In genomic region chr2:240068193-240068592, GRCh38 we compare ENCODE assay signal across 44 cellular contexts. TPM values are rescaled to one million over a fixed set of nuclear protein-coding genes. Genes with fewer than 3 reads are reported as not detected.
"Had no signal": no experiment of that assay in that cellular context is flagged by ENCODE, and none has a peak within 500 bp of the region (broad histone marks: within the 10 kb centered on the region; RNA-seq: fewer than 3 reads in every experiment).

No MANE protein-coding gene starts in this region.

- H3K27me3 ChIP-seq: adrenal gland, ascending aorta, body of pancreas, brain microvascular endothelial cell, breast epithelium, cardiac muscle cell had no signal

- H3K4me1 Mint-ChIP-seq: activated naive CD4-positive, alpha-beta T cell treated with anti-CD3 and anti-CD28 coated beads, Interleukin-2, amount 10 ng/mL, durations not matched to agents 7 days and 5 days; activated naive CD4-positive, alpha-beta T cell treated with anti-CD3 and anti-CD28 coated beads, Interleukin-2, amount 50 U/mL, for 24 hours; activated naive CD8-positive, alpha-beta T cell treated with anti-CD3 and anti-CD28 coated beads for 36 hours; activated naive CD8-positive, alpha-beta T cell treated with anti-CD3 and anti-CD28 coated beads, Interleukin-2, amount 10 ng/mL, durations not matched to agents 7 days and 5 days; activated naive CD8-positive, alpha-beta T cell treated with anti-CD3 and anti-CD28 coated beads, Interleukin-2, amount 50 U/mL, for 24 hours; activated T-helper 17 cell treated with anti-CD3 and anti-CD28 coated beads, Interleukin-2, amount 50 U/mL, for 72 hours; brain; central memory CD8-positive, alpha-beta T cell had no signal

- H3K4me3 ChIP-seq: adrenal gland, ascending aorta, body of pancreas, breast epithelium, cardiac muscle cell had no signal

- H3K27ac Mint-ChIP-seq: activated naive CD4-positive, alpha-beta T cell treated with anti-CD3 and anti-CD28 coated beads for 36 hours; activated naive CD4-positive, alpha-beta T cell treated with anti-CD3 and anti-CD28 coated beads, Interleukin-2, amount 10 ng/mL, durations not matched to agents 7 days and 5 days; activated naive CD4-positive, alpha-beta T cell treated with anti-CD3 and anti-CD28 coated beads, Interleukin-2, amount 50 U/mL, for 24 hours; activated naive CD4-positive, alpha-beta T cell treated with anti-CD3 and anti-CD28 coated beads, Interleukin-2, amount 50 U/mL, for 72 hours; activated naive CD8-positive, alpha-beta T cell; activated naive CD8-positive, alpha-beta T cell treated with anti-CD3 and anti-CD28 coated beads for 36 hours; activated naive CD8-positive, alpha-beta T cell treated with anti-CD3 and anti-CD28 coated beads, Interleukin-2, amount 10 ng/mL, durations not matched to agents 7 days and 5 days; activated naive CD8-positive, alpha-beta T cell treated with anti-CD3 and anti-CD28 coated beads, Interleukin-2, amount 50 U/mL, for 24 hours; activated T-cell treated with anti-CD3 and anti-CD28 coated beads, Interleukin-2, amount 50 U/mL, for 24 hours; activated T-cell treated with anti-CD3 and anti-CD28 coated beads, Interleukin-2, amount 50 U/mL, for 72 hours; activated T-helper 1 cell treated with anti-CD3 and anti-CD28 coated beads, Interleukin-12 subunit alpha, Interleukin-12 subunit beta, Interleukin-2, Interleukin-4 antibody, amounts not matched to agents 30 ng/mL and 10 ng/mL and 1 ng/mL, durations not matched to agents 14 hours and 24 hours and 36 hours; activated T-helper 17 cell treated with anti-CD3 and anti-CD28 coated beads, Interleukin-2, amount 50 U/mL, for 72 hours; activated T-helper 2 cell treated with anti-CD3 and anti-CD28 coated beads, Interferon-gamma antibody, Interleukin-2, Interleukin-4, amounts not matched to agents 10 μg/mL and 5 μg/mL and 100 μg/mL, durations not matched to agents 14 hours and 24 hours and 36 hours; brain had no signal

- H3K4me3 Mint-ChIP-seq: activated naive CD4-positive, alpha-beta T cell treated with anti-CD3 and anti-CD28 coated beads for 36 hours; activated naive CD4-positive, alpha-beta T cell treated with anti-CD3 and anti-CD28 coated beads, Interleukin-2, amount 10 ng/mL, durations not matched to agents 7 days and 5 days; activated naive CD4-positive, alpha-beta T cell treated with anti-CD3 and anti-CD28 coated beads, Interleukin-2, amount 50 U/mL, for 24 hours; activated naive CD8-positive, alpha-beta T cell; activated naive CD8-positive, alpha-beta T cell treated with anti-CD3 and anti-CD28 coated beads for 36 hours; activated naive CD8-positive, alpha-beta T cell treated with anti-CD3 and anti-CD28 coated beads, Interleukin-2, amount 10 ng/mL, durations not matched to agents 7 days and 5 days; activated naive CD8-positive, alpha-beta T cell treated with anti-CD3 and anti-CD28 coated beads, Interleukin-2, amount 50 U/mL, for 24 hours; activated T-cell treated with anti-CD3 and anti-CD28 coated beads, Interleukin-2, amount 50 U/mL, for 24 hours; activated T-cell treated with anti-CD3 and anti-CD28 coated beads, Interleukin-2, amount 50 U/mL, for 4 hours; activated T-cell treated with anti-CD3 and anti-CD28 coated beads, Interleukin-2, amount 50 U/mL, for 72 hours; activated T-helper 1 cell treated with anti-CD3 and anti-CD28 coated beads, Interleukin-12 subunit alpha, Interleukin-12 subunit beta, Interleukin-2, Interleukin-4 antibody, amounts not matched to agents 30 ng/mL and 10 ng/mL and 1 ng/mL, durations not matched to agents 14 hours and 24 hours and 36 hours; activated T-helper 17 cell treated with anti-CD3 and anti-CD28 coated beads, Interleukin-2, amount 50 U/mL, for 72 hours; brain; central memory CD8-positive, alpha-beta T cell had no signal

- H3K4me1 ChIP-seq: adrenal gland, ascending aorta, body of pancreas, breast epithelium had no signal

- H3K9me3 Mint-ChIP-seq: activated naive CD4-positive, alpha-beta T cell treated with anti-CD3 and anti-CD28 coated beads, Interleukin-2, amount 10 ng/mL, durations not matched to agents 7 days and 5 days; activated naive CD4-positive, alpha-beta T cell treated with anti-CD3 and anti-CD28 coated beads, Interleukin-2, amount 50 U/mL, for 24 hours; activated naive CD8-positive, alpha-beta T cell treated with anti-CD3 and anti-CD28 coated beads, Interleukin-2, amount 10 ng/mL, durations not matched to agents 7 days and 5 days; activated T-cell treated with anti-CD3 and anti-CD28 coated beads, Interleukin-2, amount 50 U/mL, for 24 hours; activated T-cell treated with anti-CD3 and anti-CD28 coated beads, Interleukin-2, amount 50 U/mL, for 72 hours; activated T-helper 1 cell treated with anti-CD3 and anti-CD28 coated beads, Interleukin-12 subunit alpha, Interleukin-12 subunit beta, Interleukin-2, Interleukin-4 antibody, amounts not matched to agents 30 ng/mL and 10 ng/mL and 1 ng/mL, durations not matched to agents 14 hours and 24 hours and 36 hours; activated T-helper 17 cell treated with anti-CD3 and anti-CD28 coated beads, Interleukin-2, amount 50 U/mL, for 72 hours; activated T-helper 2 cell treated with anti-CD3 and anti-CD28 coated beads, Interferon-gamma antibody, Interleukin-2, Interleukin-4, amounts not matched to agents 10 μg/mL and 5 μg/mL and 100 μg/mL, durations not matched to agents 14 hours and 24 hours and 36 hours; central memory CD8-positive, alpha-beta T cell had no signal

- H3K9me3 ChIP-seq: adrenal gland, ascending aorta, body of pancreas had no signal

- H3K36me3 Mint-ChIP-seq: activated naive CD4-positive, alpha-beta T cell treated with anti-CD3 and anti-CD28 coated beads, Interleukin-2, amount 10 ng/mL, durations not matched to agents 7 days and 5 days; activated naive CD4-positive, alpha-beta T cell treated with anti-CD3 and anti-CD28 coated beads, Interleukin-2, amount 50 U/mL, for 24 hours; activated naive CD4-positive, alpha-beta T cell treated with anti-CD3 and anti-CD28 coated beads, Interleukin-2, amount 50 U/mL, for 72 hours; activated naive CD8-positive, alpha-beta T cell; activated naive CD8-positive, alpha-beta T cell treated with anti-CD3 and anti-CD28 coated beads for 36 hours; activated naive CD8-positive, alpha-beta T cell treated with anti-CD3 and anti-CD28 coated beads, Interleukin-2, amount 10 ng/mL, durations not matched to agents 7 days and 5 days; brain had no signal

- H3K27ac ChIP-seq: adrenal gland, ascending aorta, body of pancreas, brain microvascular endothelial cell, breast epithelium, cardiac muscle cell had no signal

- DNase-seq: activated effector memory CD4-positive, alpha-beta T cell treated with anti-CD3 and anti-CD28 coated beads, Interleukin-2, amount 50 U/mL, for 16 hours; activated effector memory CD4-positive, alpha-beta T cell treated with Interleukin-2 at 50 U/mL for 16 hours; activated gamma-delta T cell; activated gamma-delta T cell treated with Interleukin-2 at 50 U/mL for 16 hours; activated naive CD4-positive, alpha-beta T cell; activated naive CD4-positive, alpha-beta T cell treated with anti-CD3 and anti-CD28 coated beads for 36 hours; activated naive CD4-positive, alpha-beta T cell treated with anti-CD3 and anti-CD28 coated beads, Interleukin-2, amount 10 ng/mL, durations not matched to agents 7 days and 5 days; activated naive CD4-positive, alpha-beta T cell treated with anti-CD3 and anti-CD28 coated beads, Interleukin-2, amount 50 U/mL, for 16 hours; activated naive CD4-positive, alpha-beta T cell treated with Interleukin-2 at 50 U/mL for 16 hours; activated naive CD8-positive, alpha-beta T cell treated with anti-CD3 and anti-CD28 coated beads for 36 hours; activated naive CD8-positive, alpha-beta T cell treated with anti-CD3 and anti-CD28 coated beads, Interleukin-2, amount 10 ng/mL, durations not matched to agents 7 days and 5 days; activated naive CD8-positive, alpha-beta T cell treated with anti-CD3 and anti-CD28 coated beads, Interleukin-2, amount 50 U/mL, for 24 hours; activated T-cell treated with anti-CD3 and anti-CD28 coated beads, Interleukin-2, amount 50 U/mL, for 1 hour; activated T-cell treated with anti-CD3 and anti-CD28 coated beads, Interleukin-2, amount 50 U/mL, for 24 hours; activated T-cell treated with anti-CD3 and anti-CD28 coated beads, Interleukin-2, amount 50 U/mL, for 4 hours; activated T-cell treated with anti-CD3 and anti-CD28 coated beads, Interleukin-2, amount 50 U/mL, for 48 hours; activated T-cell treated with anti-CD3 and anti-CD28 coated beads, Interleukin-2, amount 50 U/mL, for 72 hours; adrenal gland; amniotic stem cell; amygdala; anterior cingulate cortex; aorta; body of pancreas; brain microvascular endothelial cell; caudate nucleus; central memory CD4-positive, alpha-beta T cell; cerebellar nuclear complex had no signal

- H3K36me3 ChIP-seq: adrenal gland, ascending aorta, brain microvascular endothelial cell, breast epithelium, cardiac muscle cell had no signal

RNA-seq across cellular contexts. Expression of gene OR6B3, which starts 14.9 kb away (rescaled TPM):
- total RNA-seq: activated naive CD4-positive, alpha-beta T cell treated with anti-CD3 and anti-CD28 coated beads for 36 hours; activated naive CD4-positive, alpha-beta T cell treated with anti-CD3 and anti-CD28 coated beads, Interleukin-2, amount 50 U/mL, for 72 hours; activated naive CD8-positive, alpha-beta T cell treated with anti-CD3 and anti-CD28 coated beads for 36 hours; activated naive CD8-positive, alpha-beta T cell treated with anti-CD3 and anti-CD28 coated beads, Interleukin-2, amount 10 ng/mL, durations not matched to agents 7 days and 5 days; activated T-cell treated with anti-CD3 and anti-CD28 coated beads, Interleukin-2, amount 50 U/mL, for 4 hours; activated T-cell treated with anti-CD3 and anti-CD28 coated beads, Interleukin-2, amount 50 U/mL, for 72 hours; activated T-helper 1 cell treated with anti-CD3 and anti-CD28 coated beads, Interleukin-12 subunit alpha, Interleukin-12 subunit beta, Interleukin-2, Interleukin-4 antibody, amounts not matched to agents 30 ng/mL and 10 ng/mL and 1 ng/mL, durations not matched to agents 14 hours and 24 hours and 36 hours; activated T-helper 17 cell treated with anti-CD3 and anti-CD28 coated beads, Interleukin-2, amount 50 U/mL, for 72 hours; activated T-helper 2 cell treated with anti-CD3 and anti-CD28 coated beads, Interferon-gamma antibody, Interleukin-2, Interleukin-4, amounts not matched to agents 10 μg/mL and 5 μg/mL and 100 μg/mL, durations not matched to agents 14 hours and 24 hours and 36 hours; adrenal gland; aorta; ascending aorta; astrocyte; body of pancreas; bronchial epithelial cell; cardiac muscle cell; cardiac septum; cerebellum; chondrocyte had no signal
- polyA plus RNA-seq: adipose tissue, adrenal gland, aorta, cardiac muscle cell had no signal

RNA-seq across cellular contexts. Expression of gene OR6B2, which starts 38.0 kb away (rescaled TPM):
- total RNA-seq: activated naive CD4-positive, alpha-beta T cell treated with anti-CD3 and anti-CD28 coated beads for 36 hours; activated naive CD4-positive, alpha-beta T cell treated with anti-CD3 and anti-CD28 coated beads, Interleukin-2, amount 50 U/mL, for 72 hours; activated naive CD8-positive, alpha-beta T cell treated with anti-CD3 and anti-CD28 coated beads for 36 hours; activated naive CD8-positive, alpha-beta T cell treated with anti-CD3 and anti-CD28 coated beads, Interleukin-2, amount 10 ng/mL, durations not matched to agents 7 days and 5 days; activated T-cell treated with anti-CD3 and anti-CD28 coated beads, Interleukin-2, amount 50 U/mL, for 4 hours; activated T-cell treated with anti-CD3 and anti-CD28 coated beads, Interleukin-2, amount 50 U/mL, for 72 hours; activated T-helper 1 cell treated with anti-CD3 and anti-CD28 coated beads, Interleukin-12 subunit alpha, Interleukin-12 subunit beta, Interleukin-2, Interleukin-4 antibody, amounts not matched to agents 30 ng/mL and 10 ng/mL and 1 ng/mL, durations not matched to agents 14 hours and 24 hours and 36 hours; activated T-helper 17 cell treated with anti-CD3 and anti-CD28 coated beads, Interleukin-2, amount 50 U/mL, for 72 hours; activated T-helper 2 cell treated with anti-CD3 and anti-CD28 coated beads, Interferon-gamma antibody, Interleukin-2, Interleukin-4, amounts not matched to agents 10 μg/mL and 5 μg/mL and 100 μg/mL, durations not matched to agents 14 hours and 24 hours and 36 hours; adrenal gland; aorta; ascending aorta; astrocyte; body of pancreas; breast epithelium; bronchial epithelial cell; cardiac muscle cell; cardiac septum; cerebellum; chondrocyte had no signal
- polyA plus RNA-seq: adipose tissue, aorta, cardiac muscle cell had no signal
